ENCODE assay signal across 11 cellular contexts in the genomic region with DNA sequence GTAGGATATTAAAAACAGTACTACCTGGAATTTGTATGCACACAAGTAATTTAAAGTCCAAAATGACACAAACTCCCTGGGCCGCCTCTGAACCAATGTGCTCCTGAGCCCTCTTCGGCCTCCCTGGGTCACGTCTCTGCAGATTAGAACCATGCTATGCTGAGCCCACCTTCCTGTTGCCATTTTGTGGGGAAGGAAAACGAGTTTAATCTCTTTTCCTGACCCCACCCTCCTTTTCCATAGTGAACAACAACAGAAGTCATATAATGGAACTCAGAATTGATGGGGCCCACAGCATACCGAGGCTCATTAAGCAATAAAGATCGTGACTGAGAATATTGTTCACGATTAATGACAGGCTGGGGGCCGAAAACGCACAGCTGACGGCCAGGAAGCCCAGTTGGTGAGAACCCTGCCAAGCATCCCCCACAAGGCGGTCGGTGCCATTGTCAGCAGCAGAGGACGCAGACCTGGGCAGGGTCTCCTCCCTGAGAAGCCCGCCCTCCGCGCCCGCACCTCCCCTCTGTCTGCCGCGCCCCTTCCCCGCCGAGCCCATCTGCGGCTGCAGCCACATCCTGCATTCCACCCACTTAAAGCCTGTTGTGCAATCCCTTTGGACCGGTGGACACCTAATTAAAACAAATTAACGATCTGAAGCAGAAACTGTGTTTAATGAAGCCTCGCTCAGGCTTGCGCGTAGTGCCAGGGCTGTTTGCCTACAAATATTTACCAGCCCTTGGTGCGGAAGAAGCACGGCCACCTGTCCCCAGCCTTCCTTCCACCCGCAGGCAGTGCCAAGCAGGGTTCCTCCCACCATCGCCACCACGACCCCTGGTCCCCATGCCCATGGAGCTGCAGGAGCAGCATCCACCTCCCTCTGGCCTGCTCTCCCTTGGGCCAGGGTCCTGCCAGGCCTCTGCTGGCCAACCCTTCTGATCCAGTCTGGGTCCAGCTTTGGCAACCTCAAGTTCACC.
DNase-seq lines count a peak whose midpoint lies in the region; ATAC-seq lines count a peak whose summit lies in the region.
"Had no signal": no experiment of that assay in that cellular context is flagged by ENCODE, and none has a peak within 500 bp of the region (broad histone marks: within the 10 kb centered on the region; RNA-seq: fewer than 3 reads in every experiment).

No MANE protein-coding gene starts in this region.

- H3K27me3 ChIP-seq in CD8-positive, alpha-beta memory T cell (ENCODE audit: insufficient read depth, low read length, poor library complexity, severe bottlenecking) = no peaks in the 10 kb centered on the region

- H3K36me3 Mint-ChIP-seq in CD8-positive, alpha-beta memory T cell = no peaks in the 10 kb centered on the region

- no peak overlapping the region for H3K27ac Mint-ChIP-seq in CD8-positive, alpha-beta memory T cell
- H3K27ac Mint-ChIP-seq: CD4-positive, alpha-beta T cell had no signal

- ATAC-seq in GM19328 (IDR thresholded peaks at IDR 0.05; ENCODE audit: unreplicated experiment) = no peak

- H3K36me3 ChIP-seq in CD8-positive, alpha-beta memory T cell (ENCODE audit: insufficient read depth, low read length) = no peaks in the 10 kb centered on the region

- no peak overlapping the region for H3K27ac ChIP-seq in CD8-positive, alpha-beta memory T cell (ENCODE audit: low read depth, low read length)

- H3K4me1 ChIP-seq in CD8-positive, alpha-beta memory T cell (ENCODE audit: insufficient read depth, low read length) = peaks cover 4% of the 10 kb centered on the region

- H3K9me3 Mint-ChIP-seq in CD8-positive, alpha-beta memory T cell = no peaks in the 10 kb centered on the region
- H3K9me3 Mint-ChIP-seq: CD4-positive, alpha-beta T cell had no signal

- peaks cover 13 to 25% (median 15%) of the 10 kb centered on the region in 3 donors for H3K4me1 Mint-ChIP-seq in CD8-positive, alpha-beta memory T cell

- no peak overlapping the region for H3K4me3 ChIP-seq in CD8-positive, alpha-beta memory T cell (ENCODE audit: low read length)

- CTCF ChIA-PET in CD8-positive, alpha-beta memory T cell (lab: Charles Lee) = interaction anchor here (1.5 kb wide), 1 partner anchor 75 kb away, joined by 3 read pairs; no protein-coding TSS in a partner anchor

- peak overlapping the region in 5 of 7 donors; percentile 24 to 54 (median 32) for H3K4me3 Mint-ChIP-seq in CD8-positive, alpha-beta memory T cell
- H3K4me3 Mint-ChIP-seq: CD4-positive, alpha-beta T cell had no signal

- POLR2A ChIA-PET in CD8-positive, alpha-beta memory T cell (lab: Charles Lee) = no interaction called here

- peak in 1 of 5 donors; percentile 27 for DNase-seq in CD8-positive, alpha-beta memory T cell
- peak; percentile 93 for DNase-seq in NCI-H1105 treated with DMSO at 0.1 percent for 48 hours (lab: John Stamatoyannopoulos, UW)
- DNase-seq in UCSD-AML1 (lab: John Stamatoyannopoulos, UW; ENCODE audit: unreplicated experiment) = peak; percentile 26
- DNase-seq in mesenteric fat pad (ENCODE audit: low spot score) = peak; percentile 82
- DNase-seq in stimulated activated CD8-positive, alpha-beta memory T cell treated with anti-CD3 and anti-CD28 coated beads, Interleukin-4, amount 100 ng/mL, for 48 hours = no peak
- no peak for DNase-seq in central memory CD4-positive, alpha-beta T cell
- no peak for DNase-seq in superior temporal gyrus (ENCODE audit: extremely low spot score)
- DNase-seq: CD4-positive, alpha-beta T cell; IMR-90; kidney glomerular epithelial cell had no signal

- no peaks in the 10 kb centered on the region for H3K9me3 ChIP-seq in CD8-positive, alpha-beta memory T cell (ENCODE audit: low read length)

- no peaks in the 10 kb centered on the region for H3K27me3 Mint-ChIP-seq in CD8-positive, alpha-beta memory T cell
- H3K27me3 Mint-ChIP-seq: CD4-positive, alpha-beta T cell had no signal

Comparison
In these comparisons a context has a peak if more than half of its experiments do, and no peak if none do; other contexts are left out.
1. DNase-seq: peak in NCI-H1105 treated with DMSO at 0.1 percent for 48 hours (single experiment), UCSD-AML1 (single experiment) and mesenteric fat pad (single experiment); none in stimulated activated CD8-positive, alpha-beta memory T cell treated with anti-CD3 and anti-CD28 coated beads, Interleukin-4, amount 100 ng/mL, for 48 hours (single experiment), central memory CD4-positive, alpha-beta T cell (single experiment) and superior temporal gyrus (single experiment).